8 cellular contexts compared by ENCODE assay signal in the genomic region with DNA sequence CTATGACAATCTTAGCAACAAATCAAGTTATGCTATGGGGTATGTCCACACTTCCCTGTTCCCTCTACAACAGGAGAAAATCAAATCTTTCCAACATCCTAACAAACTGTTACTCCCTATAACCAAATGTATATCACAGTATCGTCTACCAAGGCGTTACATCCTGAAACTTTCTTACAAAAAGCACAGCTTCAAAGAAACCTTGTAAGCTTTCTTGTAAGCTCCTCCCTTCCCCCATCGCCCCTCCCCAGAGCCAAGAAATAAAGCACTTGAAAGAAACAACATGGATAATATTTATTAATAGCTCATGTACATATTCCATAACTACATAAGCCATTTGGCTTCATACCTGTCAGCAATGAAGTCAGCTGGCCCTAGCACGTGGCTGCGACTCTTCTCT. TPM values are rescaled to one million over a fixed set of nuclear protein-coding genes. Genes with fewer than 3 reads are reported as not detected.
DNase-seq lines count a peak whose midpoint lies in the region; ATAC-seq, FAIRE-seq and TF ChIP-seq lines count a peak whose summit lies in the region.
"Not testable (repeated sequence)": the region's sequence is repeated elsewhere in the genome, so short reads cannot be mapped to it uniquely, and the experiment has no call there.

No MANE protein-coding gene starts in this region.

- not testable (repeated sequence) for FAIRE-seq in astrocyte (lab: Jason Lieb, UNC)

- H3K4me1 ChIP-seq in BLaER1 treated with 17β-estradiol and CSF1 and Interleukin-3, amounts not matched to agents 10 nM and 100 nM, result peaks cover 18 to 34% (median 23%) of the 10 kb centered on the region in 10 experiments
- H3K4me1 ChIP-seq in OCI-LY3 (ENCODE audit: low read length); astrocyte (ENCODE audit: insufficient read depth, low read length): not testable (repeated sequence)

- POLR2A ChIA-PET in activated CD4-positive, alpha-beta memory T cell treated with anti-CD3 and anti-CD28 coated beads, Interleukin-2, amount 10 ng/mL, durations not matched to agents 7 days and 5 days (lab: Charles Lee); naive thymus-derived CD8-positive, alpha-beta T cell (lab: Charles Lee): not testable (repeated sequence)

- peak overlapping the region; percentile 16 to 82 (median 76); a peak in 14 of 20 replicates for H3K4me3 ChIP-seq in BLaER1 treated with 17β-estradiol and CSF1 and Interleukin-3, amounts not matched to agents 10 nM and 100 nM
- H3K4me3 ChIP-seq in HFF-Myc (replicated peaks; ENCODE audit: low read depth, low read length), result peak overlapping the region; percentile 70
- peak overlapping the region; percentile 91 for H3K4me3 ChIP-seq in OCI-LY3 (ENCODE audit: low read length)
- not testable (repeated sequence) for H3K4me3 ChIP-seq in astrocyte (ENCODE audit: insufficient read depth, low read depth, low read length)
- H3K4me3 ChIP-seq in foreskin fibroblast (ENCODE audit: low read depth in 1 of 2, low read length in 2 of 2), result peak overlapping the region; percentile 11 to 22

- H3K9ac ChIP-seq in BLaER1 treated with 17β-estradiol and CSF1 and Interleukin-3, amounts not matched to agents 10 nM and 100 nM, result peak overlapping the region in 7 of 11 experiments; percentile 23 to 96 (median 29); a peak in 5 of 22 replicates
- H3K9ac ChIP-seq in OCI-LY3 (ENCODE audit: low read length); astrocyte (ENCODE audit: low read length): not testable (repeated sequence)

- ATAC-seq in naive thymus-derived CD8-positive, alpha-beta T cell, result not testable (repeated sequence)

- H3K9me3 ChIP-seq in BLaER1 treated with 17β-estradiol and CSF1 and Interleukin-3, amounts not matched to agents 10 nM and 100 nM (replicated peaks in 1 of 11); OCI-LY3 (ENCODE audit: insufficient read depth, low read length); astrocyte (ENCODE audit: insufficient read depth, low read depth, low read length): not testable (repeated sequence)

- peak overlapping the region; percentile 96 for H3K4me3 Mint-ChIP-seq in activated CD4-positive, alpha-beta memory T cell treated with anti-CD3 and anti-CD28 coated beads, Interleukin-2, amount 10 ng/mL, durations not matched to agents 7 days and 5 days
- H3K4me3 Mint-ChIP-seq in astrocyte (ENCODE audit: unreplicated experiment), result peak overlapping the region; percentile 100
- peak overlapping the region; percentile 50 to 99 (median 93) for H3K4me3 Mint-ChIP-seq in naive thymus-derived CD8-positive, alpha-beta T cell

- not testable (repeated sequence) for DNase-seq in HFF-Myc (ENCODE audit: extremely low read depth, low read depth); activated CD4-positive, alpha-beta memory T cell treated with anti-CD3 and anti-CD28 coated beads, Interleukin-2, amount 10 ng/mL, durations not matched to agents 7 days and 5 days; astrocyte (ENCODE audit: low read depth); foreskin fibroblast; naive thymus-derived CD8-positive, alpha-beta T cell
- DNase-seq in stimulated activated CD8-positive, alpha-beta memory T cell treated with anti-CD3 and anti-CD28 coated beads, Interleukin-4, amount 100 ng/mL, for 48 hours, result peak; percentile 21

- H3K36me3 ChIP-seq in BLaER1 treated with 17β-estradiol and CSF1 and Interleukin-3, amounts not matched to agents 10 nM and 100 nM, result peaks cover 4 to 32% (median 22%) of the 10 kb centered on the region in 11 experiments; a peak in 18 of 22 replicates
- H3K36me3 ChIP-seq in OCI-LY3 (replicated peaks; ENCODE audit: low read depth, low read length); astrocyte (ENCODE audit: insufficient read depth, low read length): not testable (repeated sequence)

- H3K27me3 ChIP-seq in BLaER1 treated with 17β-estradiol and CSF1 and Interleukin-3, amounts not matched to agents 10 nM and 100 nM; OCI-LY3 (ENCODE audit: low read depth, low read length); astrocyte (ENCODE audit: insufficient read depth, low read length): not testable (repeated sequence)

- peak overlapping the region; percentile 47 to 92 (median 82) for H3K4me2 ChIP-seq in BLaER1 treated with 17β-estradiol and CSF1 and Interleukin-3, amounts not matched to agents 10 nM and 100 nM
- peak overlapping the region; percentile 78 for H3K4me2 ChIP-seq in OCI-LY3 (ENCODE audit: low read length)
- H3K4me2 ChIP-seq in astrocyte (ENCODE audit: low read length), result peak overlapping the region; percentile 87

- H3K27ac Mint-ChIP-seq in activated CD4-positive, alpha-beta memory T cell treated with anti-CD3 and anti-CD28 coated beads, Interleukin-2, amount 10 ng/mL, durations not matched to agents 7 days and 5 days, result peak overlapping the region; percentile 94
- H3K27ac Mint-ChIP-seq in astrocyte (ENCODE audit: unreplicated experiment), result not testable (repeated sequence)
- peak overlapping the region in 8 of 10 donors; percentile 28 to 91 (median 63) for H3K27ac Mint-ChIP-seq in naive thymus-derived CD8-positive, alpha-beta T cell

- H4K20me1 ChIP-seq in BLaER1 treated with 17β-estradiol and CSF1 and Interleukin-3, amounts not matched to agents 10 nM and 100 nM, result peaks cover 53 to 70% (median 65%) of the 10 kb centered on the region in 11 experiments; a peak in 20 of 22 replicates
- H4K20me1 ChIP-seq in OCI-LY3 (ENCODE audit: insufficient read depth, low read length) (peaks cover 47% of the 10 kb centered on the region), astrocyte (ENCODE audit: insufficient read depth, low read length) (peaks cover 34% of the 10 kb centered on the region)

- not testable (repeated sequence) for H2AFZ ChIP-seq in OCI-LY3 (ENCODE audit: low read depth, low read length); astrocyte (ENCODE audit: low read depth, low read length)

- not testable (repeated sequence) for H3K9me3 Mint-ChIP-seq in activated CD4-positive, alpha-beta memory T cell treated with anti-CD3 and anti-CD28 coated beads, Interleukin-2, amount 10 ng/mL, durations not matched to agents 7 days and 5 days; astrocyte (ENCODE audit: unreplicated experiment); naive thymus-derived CD8-positive, alpha-beta T cell

- not testable (repeated sequence) for TF ChIP-seq CTCF in HFF-Myc (IDR thresholded peaks at IDR 0.05; ENCODE audit: low read depth, low read length, missing control alignments); OCI-LY3 (IDR thresholded peaks at IDR 0.05; ENCODE audit: low read depth, low read length); astrocyte (IDR thresholded peaks at IDR 0.05; ENCODE audit: insufficient read depth, low read depth, low read length); foreskin fibroblast (IDR thresholded peaks at IDR 0.05; ENCODE audit: low read depth, low read length)

- H3K79me2 ChIP-seq in OCI-LY3 (ENCODE audit: low read length), result peaks cover 72% of the 10 kb centered on the region
- H3K79me2 ChIP-seq in astrocyte (ENCODE audit: insufficient read depth, low read length), result peaks cover 65% of the 10 kb centered on the region

- H3K27ac ChIP-seq in BLaER1 treated with 17β-estradiol and CSF1 and Interleukin-3, amounts not matched to agents 10 nM and 100 nM; OCI-LY3 (ENCODE audit: low read length); astrocyte (ENCODE audit: low read depth, low read length): not testable (repeated sequence)

- peaks cover 17% of the 10 kb centered on the region for H3K36me3 Mint-ChIP-seq in activated CD4-positive, alpha-beta memory T cell treated with anti-CD3 and anti-CD28 coated beads, Interleukin-2, amount 10 ng/mL, durations not matched to agents 7 days and 5 days (ENCODE audit: low read depth)
- H3K36me3 Mint-ChIP-seq in astrocyte (ENCODE audit: low read depth, unreplicated experiment), result not testable (repeated sequence)
- H3K36me3 Mint-ChIP-seq in naive thymus-derived CD8-positive, alpha-beta T cell, result peaks cover 0 to 16% (median 0%) of the 10 kb centered on the region in 3 donors

- H3K27me3 Mint-ChIP-seq in activated CD4-positive, alpha-beta memory T cell treated with anti-CD3 and anti-CD28 coated beads, Interleukin-2, amount 10 ng/mL, durations not matched to agents 7 days and 5 days; astrocyte (ENCODE audit: low read depth, unreplicated experiment); naive thymus-derived CD8-positive, alpha-beta T cell: not testable (repeated sequence)

- CTCF ChIA-PET in activated CD4-positive, alpha-beta memory T cell treated with anti-CD3 and anti-CD28 coated beads, Interleukin-2, amount 10 ng/mL, durations not matched to agents 7 days and 5 days (lab: Charles Lee), result not testable (repeated sequence)

- peaks cover 38% of the 10 kb centered on the region for H3K4me1 Mint-ChIP-seq in activated CD4-positive, alpha-beta memory T cell treated with anti-CD3 and anti-CD28 coated beads, Interleukin-2, amount 10 ng/mL, durations not matched to agents 7 days and 5 days
- not testable (repeated sequence) for H3K4me1 Mint-ChIP-seq in astrocyte (ENCODE audit: low read depth, unreplicated experiment)
- H3K4me1 Mint-ChIP-seq in naive thymus-derived CD8-positive, alpha-beta T cell, result peaks cover 12 to 62% (median 55%) of the 10 kb centered on the region in 4 donors

RNA-seq across cellular contexts. Expression of gene SMG1, which starts 2.3 kb away (rescaled TPM):
- 100 to 1,000 TPM; 107 to 109 TPM for total RNA-seq in activated CD4-positive, alpha-beta memory T cell treated with anti-CD3 and anti-CD28 coated beads, Interleukin-2, amount 10 ng/mL, durations not matched to agents 7 days and 5 days
- total RNA-seq in astrocyte, result 82.8 and 97.4 TPM in 2 replicates
- 100 to 1,000 TPM; 124 to 139 TPM for total RNA-seq in naive thymus-derived CD8-positive, alpha-beta T cell
- polyA plus RNA-seq in naive thymus-derived CD8-positive, alpha-beta T cell, result 10 to 100 TPM in 2 of 3 donors, 1 to 10 TPM in 1; 8.4 to 16.5 (median 11.3) TPM

RNA-seq across cellular contexts. Expression of gene TMC7, which starts 59.8 kb away (rescaled TPM):
- not detected for total RNA-seq in activated CD4-positive, alpha-beta memory T cell treated with anti-CD3 and anti-CD28 coated beads, Interleukin-2, amount 10 ng/mL, durations not matched to agents 7 days and 5 days
- 4.7 and 6.7 TPM in 2 replicates for total RNA-seq in astrocyte
- total RNA-seq in naive thymus-derived CD8-positive, alpha-beta T cell, result not detected
- not detected for polyA plus RNA-seq in naive thymus-derived CD8-positive, alpha-beta T cell
